In genomic region chr6:12909828-12910227, GRCh38 we compare ENCODE assay signal across 24 cellular contexts.
DNase-seq lines count a peak whose midpoint lies in the region; ATAC-seq and TF ChIP-seq lines count a peak whose summit lies in the region.
"Had no signal": no experiment of that assay in that cellular context is flagged by ENCODE, and none has a peak within 500 bp of the region (broad histone marks: within the 10 kb centered on the region; RNA-seq: fewer than 3 reads in every experiment).

No MANE protein-coding gene starts in this region.

- DNase-seq in D341Med (ENCODE audit: low spot score): peak; percentile 76
- DNase-seq in NCI-H446 (lab: John Stamatoyannopoulos, UW): peak; percentile 84 to 94
- peak; percentile 96 for DNase-seq in cerebellar cortex (ENCODE audit: low spot score)
- DNase-seq in left ventricle myocardium superior: peak; percentile 58
- DNase-seq in esophagus muscularis mucosa (ENCODE audit: extremely low spot score): no peak
- DNase-seq in kidney tubule cell (ENCODE audit: low spot score): no peak
- DNase-seq in 8988T: no peak
- DNase-seq: activated CD4-positive, alpha-beta T cell treated with anti-CD3 and anti-CD28 coated beads for 48 hours; activated gamma-delta T cell; activated naive CD8-positive, alpha-beta T cell treated with anti-CD3 and anti-CD28 coated beads, Interleukin-2, amount 10 ng/mL, durations not matched to agents 7 days and 5 days; activated T-cell treated with anti-CD3 and anti-CD28 coated beads, Interleukin-2, amount 50 U/mL, for 1 hour; central memory CD4-positive, alpha-beta T cell; EL; NCI-H1694 treated with DMSO at 0.1 percent for 48 hours; NCI-H510A treated with DMSO at 0.1 percent for 48 hours; RPMI8226; stimulated activated CD4-positive, alpha-beta T cell treated with anti-CD3 and anti-CD28 coated beads, Interleukin-15, amount 100 ng/mL, for 24 hours; stimulated activated naive B cell treated with anti-CD40 and anti-IgM and Interleukin-4, amounts not matched to agents 10 μg/mL and 1 μg/mL and 100 μg/mL, for 72 hours; T-helper 17 cell; upper lobe of right lung had no signal

- no peak for TF ChIP-seq POLR2A in esophagus muscularis mucosa (IDR thresholded peaks at IDR 0.05; ENCODE audit: low read depth)

- no peak for TF ChIP-seq CTCF in esophagus muscularis mucosa (IDR thresholded peaks at IDR 0.05)

- no peak overlapping the region for H3K27ac ChIP-seq in esophagus muscularis mucosa (replicated peaks in 1 of 4)
- H3K27ac ChIP-seq: C4-2B, SK-N-MC, suprapubic skin, upper lobe of right lung had no signal

- WGBS in esophagus muscularis mucosa: 80% methylated on average over 6 of the region's 6 CpGs

- no peaks in the 10 kb centered on the region for H3K27me3 ChIP-seq in esophagus muscularis mucosa
- H3K27me3 ChIP-seq: upper lobe of right lung had no signal

- no peaks in the 10 kb centered on the region for H3K36me3 ChIP-seq in esophagus muscularis mucosa
- H3K36me3 ChIP-seq: suprapubic skin, upper lobe of right lung had no signal

- H3K4me3 ChIP-seq in esophagus muscularis mucosa: no peak overlapping the region
- H3K4me3 ChIP-seq: SK-N-MC, suprapubic skin, upper lobe of right lung had no signal

- H3K9me3 ChIP-seq in esophagus muscularis mucosa: no peaks in the 10 kb centered on the region
- H3K9me3 ChIP-seq: suprapubic skin, upper lobe of right lung had no signal

- intact Hi-C loops in left ventricle myocardium superior (cut with micrococcal nuclease) (loop anchor here (10.0 kb wide), 1 partner anchor 395 kb away; no protein-coding TSS in a partner anchor), esophagus muscularis mucosa (cut with DNase I) (no loop called here)

- ATAC-seq in left ventricle myocardium superior (peak; percentile 85), HG03565 (IDR thresholded peaks at IDR 0.05; ENCODE audit: unreplicated experiment) (no peak)
- ATAC-seq: stimulated activated naive B cell treated with anti-CD40 and anti-IgM and Interleukin-4, amounts not matched to agents 10 μg/mL and 1 μg/mL and 100 μg/mL, for 72 hours; T-helper 17 cell; upper lobe of right lung had no signal

- H3K4me1 ChIP-seq in esophagus muscularis mucosa: no peaks in the 10 kb centered on the region
- H3K4me1 ChIP-seq: suprapubic skin, upper lobe of right lung had no signal

- no peak for TF ChIP-seq EP300 in esophagus muscularis mucosa (IDR thresholded peaks at IDR 0.05)

Comparison
In these comparisons a context has a peak if more than half of its experiments do, and no peak if none do; other contexts are left out.
1. DNase-seq: peak in D341Med (single experiment), NCI-H446 (2 of 2), cerebellar cortex (single experiment) and left ventricle myocardium superior (single experiment); none in esophagus muscularis mucosa (single experiment), kidney tubule cell (single experiment) and 8988T (single experiment).